Comparison of ENCODE assay signal across 8 cellular contexts in the genomic region with DNA sequence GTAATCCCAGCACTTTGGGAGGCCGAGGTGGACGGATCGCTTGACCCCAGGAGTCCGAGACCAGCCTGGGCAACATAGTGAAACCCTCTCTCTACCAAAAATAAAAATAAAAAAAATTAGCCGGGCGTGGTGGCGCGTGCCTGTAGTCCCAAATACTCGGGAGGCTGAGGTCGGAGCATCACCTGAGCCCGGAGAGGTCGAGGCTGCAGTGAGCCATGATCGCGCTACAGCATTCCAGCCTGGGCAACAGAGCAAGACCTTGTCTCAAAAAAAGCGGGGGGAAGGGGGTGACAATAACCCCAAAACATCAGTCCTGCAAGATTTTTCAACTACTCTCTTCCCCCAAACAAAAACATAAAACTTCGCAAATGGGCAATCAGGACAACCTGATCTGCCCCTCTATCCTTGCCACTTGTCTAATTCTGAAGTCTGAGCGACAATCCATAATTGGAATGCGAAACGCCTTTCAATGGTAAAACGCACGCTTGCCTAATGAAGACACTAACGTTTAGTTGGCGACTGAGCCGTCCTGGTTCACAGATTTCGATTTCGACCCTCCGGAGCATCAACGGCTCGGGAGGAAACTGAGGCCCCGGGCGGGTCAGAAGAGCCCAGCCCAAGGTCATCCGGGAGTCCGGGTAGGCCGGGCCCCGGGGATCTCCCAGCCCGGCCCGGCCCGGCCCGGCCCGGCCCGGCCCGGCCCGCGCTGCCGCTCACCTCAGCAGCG. TPM values are rescaled to one million over a fixed set of nuclear protein-coding genes. Genes with fewer than 3 reads are reported as not detected.
A peak's percentile ranks its signal among the peaks of the same experiment; 100 is the strongest.
DNase-seq lines count a peak whose midpoint lies in the region; ATAC-seq and TF ChIP-seq lines count a peak whose summit lies in the region.

No MANE protein-coding gene starts in this region.

- H3K4me3 ChIP-seq in SK-N-SH (ENCODE audit: low read depth in 2 of 2, low read length in 1 of 2) (peak overlapping the region; percentile 86 to 94), Peyer's patch (peak overlapping the region; percentile 85 to 98 (median 97)), esophagus muscularis mucosa (peak overlapping the region; percentile 75 to 98 (median 79)), trophoblast cell (ENCODE audit: low read depth, low read length) (peak overlapping the region; percentile 89)

- TF ChIP-seq POLR2A in Peyer's patch (IDR thresholded peaks at IDR 0.05) (no peak), esophagus muscularis mucosa (IDR thresholded peaks at IDR 0.05; ENCODE audit: low read depth) (no peak)

- peaks cover 12% of the 10 kb centered on the region for H3K79me1 ChIP-seq in trophoblast cell (ENCODE audit: low read length)

- CTCF ChIA-PET in SK-N-SH (lab: Yijun Ruan, JAX): interaction anchor here (0.6 to 2.4 kb wide), 5 partner anchors 9 to 142 kb away, joined by 3 to 10 read pairs (median 4); a partner anchor contains a TSS

- TF ChIP-seq RAD21 in SK-N-SH (IDR thresholded peaks at IDR 0.05; ENCODE audit: low read length): no peak

- peak overlapping the region; percentile 91 to 94 for H3K27ac ChIP-seq in SK-N-SH (ENCODE audit: low read depth in 2 of 2, low read length in 1 of 2)
- H3K27ac ChIP-seq in Peyer's patch: peak overlapping the region; percentile 90 to 97 (median 94)
- H3K27ac ChIP-seq in esophagus muscularis mucosa (replicated peaks in 1 of 4): peak overlapping the region; percentile 90 to 98 (median 93)
- peak overlapping the region; percentile 83 for H3K27ac ChIP-seq in trophoblast cell (ENCODE audit: low read depth, low read length)

- intact Hi-C loops in esophagus muscularis mucosa (cut with DNase I): loop anchor here (5.0 kb wide), 1 partner anchor 141 kb away; a partner anchor contains a TSS

- no peak overlapping the region for H3K23ac ChIP-seq in trophoblast cell (ENCODE audit: low read length)

- POLR2A ChIA-PET in SK-N-SH (lab: Yijun Ruan, JAX): interaction anchor here (0.8 to 1.2 kb wide), 3 partner anchors 107 to 526 kb away, joined by 3 to 6 read pairs (median 3); a partner anchor contains a TSS

- peak overlapping the region; percentile 95 for H4K91ac ChIP-seq in trophoblast cell (ENCODE audit: low read depth, low read length)

- peaks cover 48% of the 10 kb centered on the region for H4K20me1 ChIP-seq in SK-N-SH (ENCODE audit: insufficient read depth)

- H3K14ac ChIP-seq in trophoblast cell (ENCODE audit: low read length): peak overlapping the region; percentile 96

- H3K9ac ChIP-seq in SK-N-SH (peak overlapping the region; percentile 95), trophoblast cell (ENCODE audit: low read length) (peak overlapping the region; percentile 95)

- peak overlapping the region; percentile 11 for H4K12ac ChIP-seq in trophoblast cell (ENCODE audit: low read depth, low read length)

- 7% methylated on average over 35 of the region's 46 CpGs for WGBS in SK-N-SH (ENCODE audit: low lambda C conversion rate)
- WGBS in esophagus muscularis mucosa: 5% methylated on average over 44 of the region's 46 CpGs
- WGBS in trophoblast cell (ENCODE audit: extremely low coverage, insufficient coverage, insufficient read length): no CpG with 5 or more reads among the region's 46 CpGs

- H3K36me3 ChIP-seq in SK-N-SH (replicated peaks in 1 of 2; ENCODE audit: control insufficient read depth in 1 of 2, insufficient read depth in 2 of 2, low read length in 1 of 2): peaks cover 4 to 6% of the 10 kb centered on the region in 2 experiments
- no peaks in the 10 kb centered on the region for H3K36me3 ChIP-seq in Peyer's patch
- no peaks in the 10 kb centered on the region for H3K36me3 ChIP-seq in esophagus muscularis mucosa
- H3K36me3 ChIP-seq in trophoblast cell (ENCODE audit: control insufficient read depth in 1 of 2, insufficient read depth in 2 of 2, low read length in 2 of 2): peaks cover 0 to 2% of the 10 kb centered on the region in 2 experiments

- TF ChIP-seq CTCF in SK-N-SH (IDR thresholded peaks at IDR 0.05) (no peak), Peyer's patch (IDR thresholded peaks at IDR 0.05) (no peak), esophagus muscularis mucosa (IDR thresholded peaks at IDR 0.05) (no peak)

- peak overlapping the region; percentile 72 for H3K4ac ChIP-seq in trophoblast cell (ENCODE audit: low read depth, low read length)

- peak overlapping the region; percentile 94 for H3K18ac ChIP-seq in trophoblast cell (ENCODE audit: low read length)

- peaks cover 20% of the 10 kb centered on the region for H3F3A ChIP-seq in SK-N-SH (replicated peaks; ENCODE audit: insufficient read depth)

- peak overlapping the region; percentile 94 for H2BK120ac ChIP-seq in trophoblast cell (ENCODE audit: insufficient read depth, low read length, poor library complexity)

- DNase-seq in SK-N-SH: no peak
- DNase-seq in Peyer's patch: peak in 1 of 3 donors; percentile 25
- no peak for DNase-seq in esophagus muscularis mucosa (ENCODE audit: extremely low spot score)
- peak in 1 of 2 donors; percentile 46 for DNase-seq in trophoblast cell
- DNase-seq in midbrain (lab: John Stamatoyannopoulos, UW): no peak

- H3K9me3 ChIP-seq in SK-N-SH (no peaks in the 10 kb centered on the region), Peyer's patch (no peaks in the 10 kb centered on the region), esophagus muscularis mucosa (no peaks in the 10 kb centered on the region), trophoblast cell (ENCODE audit: insufficient read depth, low read depth, low read length) (no peaks in the 10 kb centered on the region)

- H3K9me2 ChIP-seq in SK-N-SH: no peaks in the 10 kb centered on the region

- H3K4me1 ChIP-seq in SK-N-SH (ENCODE audit: control insufficient read depth in 1 of 2, insufficient read depth in 2 of 2, low read depth in 1 of 2, low read length in 1 of 2): peaks cover 24 to 31% of the 10 kb centered on the region in 2 experiments; a peak in 3 of 4 replicates
- peaks cover 0 to 48% (median 5%) of the 10 kb centered on the region in 4 donors for H3K4me1 ChIP-seq in Peyer's patch
- peaks cover 37 to 56% (median 53%) of the 10 kb centered on the region in 4 donors for H3K4me1 ChIP-seq in esophagus muscularis mucosa
- H3K4me1 ChIP-seq in trophoblast cell (ENCODE audit: control insufficient read depth in 1 of 2, insufficient read depth in 2 of 2, low read length in 2 of 2): peaks cover 3 to 8% of the 10 kb centered on the region in 2 experiments

- peak overlapping the region; percentile 96 for H4K8ac ChIP-seq in trophoblast cell (ENCODE audit: low read depth, low read length)

- TF ChIP-seq EP300 in SK-N-SH (IDR thresholded peaks at IDR 0.05; ENCODE audit: borderline replicate concordance in 1 of 2, low read depth in 1 of 2, low read length in 1 of 2) (no peak), esophagus muscularis mucosa (IDR thresholded peaks at IDR 0.05) (no peak)

- H3K4me2 ChIP-seq in SK-N-SH (peak overlapping the region; percentile 86), trophoblast cell (ENCODE audit: low read length) (peak overlapping the region; percentile 61)

- H2BK5ac ChIP-seq in trophoblast cell (ENCODE audit: low read depth, low read length, poor library complexity): peak overlapping the region; percentile 85

- H3K27me3 ChIP-seq in SK-N-SH (ENCODE audit: insufficient read depth) (no peaks in the 10 kb centered on the region), Peyer's patch (no peaks in the 10 kb centered on the region), esophagus muscularis mucosa (no peaks in the 10 kb centered on the region), trophoblast cell (ENCODE audit: insufficient read depth, low read length) (no peaks in the 10 kb centered on the region)

- no peak overlapping the region for H2BK12ac ChIP-seq in trophoblast cell (ENCODE audit: low read length)

- peak overlapping the region; percentile 77; the same call in 1 of the 2 replicates for H2AFZ ChIP-seq in SK-N-SH (ENCODE audit: low read depth)
- H2AFZ ChIP-seq in trophoblast cell (ENCODE audit: insufficient read depth, low read length, poor library complexity): peak overlapping the region; percentile 96

- peaks cover 56% of the 10 kb centered on the region for H3K79me2 ChIP-seq in SK-N-SH (ENCODE audit: insufficient read depth)
- H3K79me2 ChIP-seq in trophoblast cell (ENCODE audit: control insufficient read depth, insufficient read depth, low read length, poor library complexity): peaks cover 9% of the 10 kb centered on the region

- ATAC-seq in SK-N-SH treated with all-trans-retinoic acid at 6 μM for 48 hours (no peak), GM18520 (IDR thresholded peaks at IDR 0.05; ENCODE audit: unreplicated experiment) (no peak), HG03175 (IDR thresholded peaks at IDR 0.05; ENCODE audit: unreplicated experiment) (no peak)

- no peak overlapping the region for H2AK5ac ChIP-seq in trophoblast cell (ENCODE audit: low read length)

TF ChIP-seq in SK-N-SH, 30 proteins besides CTCF, POLR2A, EP300 and RAD21 (continues in another document):
- no peak for TF ChIP-seq NRF1 (IDR thresholded peaks at IDR 0.05; ENCODE audit: low read depth, low read length)

TF ChIP-seq in SK-N-SH treated with all-trans-retinoic acid at 6 μM for 48 hours, 23 proteins besides CTCF, POLR2A, EP300 and RAD21 (continues in another document):
- TF ChIP-seq SNAI2 (CRISPR knock-in tag; IDR thresholded peaks at IDR 0.05): no peak
- no peak for TF ChIP-seq ARNTL (CRISPR knock-in tag; IDR thresholded peaks at IDR 0.05; ENCODE audit: borderline replicate concordance, low read depth)

RNA-seq across cellular contexts. Expression of a gene that starts 0.9 kb away (rescaled TPM):
- 34.4 and 42.5 TPM in 2 replicates for polyA plus RNA-seq in SK-N-SH (2012; rRNA removed)
- polyA plus RNA-seq in SK-N-SH (2012; cell fraction: cytosol; rRNA removed): 51.2 and 56.5 TPM in 2 replicates
- polyA plus RNA-seq in SK-N-SH (2012; cell fraction: nucleus; rRNA removed): 15.6 and 26.7 TPM in 2 replicates
- total RNA-seq in Peyer's patch (10 to 100 TPM; 58.7 to 74.6 (median 68.9) TPM), esophagus muscularis mucosa (10 to 100 TPM; 53.2 to 69.6 (median 64.2) TPM)
- polyA plus RNA-seq in trophoblast cell (2013): 24.5 and 25.2 TPM in 2 replicates

RNA-seq across cellular contexts. Expression of a gene that starts 41.2 kb away (rescaled TPM):
- 0.12 and 0.16 TPM in 2 replicates for polyA plus RNA-seq in SK-N-SH (2012; rRNA removed)
- polyA plus RNA-seq in SK-N-SH (2012; cell fraction: cytosol; rRNA removed): 0.05 and 0.08 TPM in 2 replicates
- polyA plus RNA-seq in SK-N-SH (2012; cell fraction: nucleus; rRNA removed): 0.04 and 0.08 TPM in 2 replicates
- total RNA-seq in Peyer's patch (1 to 10 TPM in 2 of 4 donors, not detected in 2; 3.3 to 3.5 TPM), esophagus muscularis mucosa (1 to 10 TPM; 5.8 to 7.8 (median 6.6) TPM)
- 0.07 and 0.11 TPM in 2 replicates for polyA plus RNA-seq in trophoblast cell (2013)

RNA-seq across cellular contexts. Expression of a gene that starts 54.8 kb away (rescaled TPM):
- polyA plus RNA-seq in SK-N-SH (2012; rRNA removed): 44.1 and 46.6 TPM in 2 replicates
- 49.9 and 51.1 TPM in 2 replicates for polyA plus RNA-seq in SK-N-SH (2012; cell fraction: cytosol; rRNA removed)
- polyA plus RNA-seq in SK-N-SH (2012; cell fraction: nucleus; rRNA removed): 17.7 and 20.9 TPM in 2 replicates
- 10 to 100 TPM; 10.7 to 33.8 (median 19.9) TPM for total RNA-seq in Peyer's patch
- total RNA-seq in esophagus muscularis mucosa: 10 to 100 TPM in 1 of 4 donors, 1 to 10 TPM in 3; 7.0 to 11.8 (median 9.1) TPM
- 8.7 and 9.5 TPM in 2 replicates for polyA plus RNA-seq in trophoblast cell (2013)
